9 cellular contexts compared by ENCODE assay signal in the genomic region with DNA sequence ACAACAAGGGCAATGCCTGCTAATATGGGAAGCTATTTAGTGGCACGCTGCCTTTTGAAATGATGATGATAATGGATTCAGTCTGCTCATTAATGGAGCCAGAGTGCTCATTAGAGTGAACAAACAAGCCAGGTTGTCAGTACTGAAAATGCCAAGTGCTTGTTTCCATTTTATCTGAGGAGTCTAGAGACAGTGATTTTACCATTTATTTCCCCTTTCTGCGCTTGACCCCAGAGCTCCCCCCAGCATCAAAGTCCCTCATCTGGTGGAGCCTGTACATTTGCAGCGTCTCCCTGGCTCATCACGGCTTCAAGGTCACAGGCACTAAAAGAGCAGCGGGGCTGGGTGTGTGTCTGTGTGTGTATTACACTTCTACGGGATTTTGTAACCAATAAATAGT.
DNase-seq lines count a peak whose midpoint lies in the region; ATAC-seq and TF ChIP-seq lines count a peak whose summit lies in the region.
"Had no signal": no experiment of that assay in that cellular context is flagged by ENCODE, and none has a peak within 500 bp of the region (broad histone marks: within the 10 kb centered on the region; RNA-seq: fewer than 3 reads in every experiment).

No MANE protein-coding gene starts in this region.

- WGBS in transverse colon (ENCODE audit: low coverage in 1 of 2), 2 donors = 24 to 83% methylated on average over 1 to 6 of the region's 6 CpGs

- H3K9me3 ChIP-seq in transverse colon = no peaks in the 10 kb centered on the region

- H3K36me3 ChIP-seq in transverse colon = no peaks in the 10 kb centered on the region

- peaks cover 24% of the 10 kb centered on the region for H3K27me3 ChIP-seq in transverse colon

- no peaks in the 10 kb centered on the region for H3K36me3 Mint-ChIP-seq in activated naive CD8-positive, alpha-beta T cell
- no peaks in the 10 kb centered on the region for H3K36me3 Mint-ChIP-seq in activated naive CD8-positive, alpha-beta T cell treated with anti-CD3 and anti-CD28 coated beads for 36 hours
- no peaks in the 10 kb centered on the region for H3K36me3 Mint-ChIP-seq in activated CD8-positive, alpha-beta T cell treated with anti-CD3 and anti-CD28 coated beads, Interleukin-2, amount 10 ng/mL, durations not matched to agents 7 days and 5 days (ENCODE audit: low read depth)

- H3K27me3 Mint-ChIP-seq in activated naive CD8-positive, alpha-beta T cell = peaks cover 26% of the 10 kb centered on the region
- peaks cover 49% of the 10 kb centered on the region for H3K27me3 Mint-ChIP-seq in activated naive CD8-positive, alpha-beta T cell treated with anti-CD3 and anti-CD28 coated beads for 36 hours
- H3K27me3 Mint-ChIP-seq in activated CD8-positive, alpha-beta T cell treated with anti-CD3 and anti-CD28 coated beads, Interleukin-2, amount 10 ng/mL, durations not matched to agents 7 days and 5 days (ENCODE audit: low read depth) = peaks cover 18% of the 10 kb centered on the region

- in situ Hi-C loops in transverse colon (cut with MboI; ENCODE audit: low pct_ligation_motif_present in 1 of 4, low pct_unique_long_range_greater_than_20kb in 1 of 4, low sequenced_read_pairs in 3 of 4) = no loop called here
- in situ Hi-C loops in ACHN (cut with HindIII; ENCODE audit: low pct_ligation_motif_present, low pct_unique_long_range_greater_than_20kb, low sequenced_read_pairs) = no loop called here

- peak overlapping the region; percentile 59 for H3K4me3 Mint-ChIP-seq in activated naive CD8-positive, alpha-beta T cell
- H3K4me3 Mint-ChIP-seq in activated naive CD8-positive, alpha-beta T cell treated with anti-CD3 and anti-CD28 coated beads for 36 hours = no peak overlapping the region
- H3K4me3 Mint-ChIP-seq in activated CD8-positive, alpha-beta T cell treated with anti-CD3 and anti-CD28 coated beads, Interleukin-2, amount 10 ng/mL, durations not matched to agents 7 days and 5 days = peak overlapping the region; percentile 25

- CTCF ChIA-PET in activated CD8-positive, alpha-beta T cell treated with anti-CD3 and anti-CD28 coated beads, Interleukin-2, amount 10 ng/mL, durations not matched to agents 7 days and 5 days (lab: Charles Lee) = no interaction called here

- no peak for TF ChIP-seq EP300 in transverse colon (IDR thresholded peaks at IDR 0.05; ENCODE audit: low read depth)

- peaks cover 0 to 16% (median 11%) of the 10 kb centered on the region in 4 donors for H3K4me1 ChIP-seq in transverse colon

- no peak for DNase-seq in activated naive CD8-positive, alpha-beta T cell treated with anti-CD3 and anti-CD28 coated beads for 36 hours
- DNase-seq in activated CD8-positive, alpha-beta T cell treated with anti-CD3 and anti-CD28 coated beads, Interleukin-2, amount 10 ng/mL, durations not matched to agents 7 days and 5 days = no peak
- DNase-seq in left kidney (ENCODE audit: low read depth, low spot score) (peak; percentile 32), transverse colon (no peak), ACHN (no peak), ureter (ENCODE audit: low spot score) (no peak)

- H3K9me3 Mint-ChIP-seq in activated naive CD8-positive, alpha-beta T cell (ENCODE audit: low read depth) = no peaks in the 10 kb centered on the region
- no peaks in the 10 kb centered on the region for H3K9me3 Mint-ChIP-seq in activated naive CD8-positive, alpha-beta T cell treated with anti-CD3 and anti-CD28 coated beads for 36 hours
- H3K9me3 Mint-ChIP-seq in activated CD8-positive, alpha-beta T cell treated with anti-CD3 and anti-CD28 coated beads, Interleukin-2, amount 10 ng/mL, durations not matched to agents 7 days and 5 days (ENCODE audit: insufficient read depth) = no peaks in the 10 kb centered on the region

- H3K27ac ChIP-seq in transverse colon = peak overlapping the region in 1 of 4 donors; percentile 40
- H3K27ac ChIP-seq: SK-N-MC had no signal

- intact Hi-C loops in transverse colon (cut with DNase I; ENCODE audit: low total_unique reads) = no loop called here

- TF ChIP-seq POLR2A in transverse colon (IDR thresholded peaks at IDR 0.05) = no peak

- no peak for TF ChIP-seq CTCF in transverse colon (IDR thresholded peaks at IDR 0.05)

- peaks cover 10% of the 10 kb centered on the region for H3K4me1 Mint-ChIP-seq in activated naive CD8-positive, alpha-beta T cell (ENCODE audit: low read depth)
- peaks cover 6% of the 10 kb centered on the region for H3K4me1 Mint-ChIP-seq in activated naive CD8-positive, alpha-beta T cell treated with anti-CD3 and anti-CD28 coated beads for 36 hours
- peaks cover 7% of the 10 kb centered on the region for H3K4me1 Mint-ChIP-seq in activated CD8-positive, alpha-beta T cell treated with anti-CD3 and anti-CD28 coated beads, Interleukin-2, amount 10 ng/mL, durations not matched to agents 7 days and 5 days (ENCODE audit: low read depth)

- POLR2A ChIA-PET in activated CD8-positive, alpha-beta T cell treated with anti-CD3 and anti-CD28 coated beads, Interleukin-2, amount 10 ng/mL, durations not matched to agents 7 days and 5 days (lab: Charles Lee) = no interaction called here

- H3K4me3 ChIP-seq in transverse colon = peak overlapping the region; percentile 27 to 67 (median 42)
- H3K4me3 ChIP-seq: SK-N-MC had no signal

- ATAC-seq in activated CD8-positive, alpha-beta T cell treated with anti-CD3 and anti-CD28 coated beads, Interleukin-2, amount 10 ng/mL, durations not matched to agents 7 days and 5 days = no peak
- ATAC-seq in GM18502 (IDR thresholded peaks at IDR 0.05; ENCODE audit: poor library complexity, unreplicated experiment) = no peak

- no peak overlapping the region for H3K27ac Mint-ChIP-seq in activated naive CD8-positive, alpha-beta T cell
- no peak overlapping the region for H3K27ac Mint-ChIP-seq in activated naive CD8-positive, alpha-beta T cell treated with anti-CD3 and anti-CD28 coated beads for 36 hours
- no peak overlapping the region for H3K27ac Mint-ChIP-seq in activated CD8-positive, alpha-beta T cell treated with anti-CD3 and anti-CD28 coated beads, Interleukin-2, amount 10 ng/mL, durations not matched to agents 7 days and 5 days
